1 cellular context compared by ENCODE assay signal in the genomic region with DNA sequence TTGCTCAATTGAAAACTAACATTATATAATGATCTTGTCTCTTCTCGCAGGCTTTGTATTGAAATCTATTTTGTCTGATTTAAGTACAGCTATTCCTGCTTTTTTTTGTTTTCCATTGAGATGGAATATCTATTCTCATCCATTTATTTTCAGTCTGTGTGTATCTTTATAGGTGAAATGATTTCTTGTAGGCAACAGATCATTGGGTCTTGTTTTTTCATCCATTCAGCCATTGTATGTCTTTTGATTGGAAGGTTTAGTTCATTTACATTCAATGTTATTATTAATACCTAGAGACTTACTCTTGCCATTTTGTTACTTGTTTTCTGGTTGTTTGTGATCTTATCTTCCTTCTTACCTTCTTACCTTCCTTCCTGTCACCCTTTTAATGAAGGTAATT.
"Had no signal": no experiment of that assay in that cellular context is flagged by ENCODE, and none has a peak within 500 bp of the region (broad histone marks: within the 10 kb centered on the region; RNA-seq: fewer than 3 reads in every experiment).

No MANE protein-coding gene starts in this region.

- H3K36me3 ChIP-seq: MG63 had no signal

- H3K4me3 ChIP-seq: MG63 had no signal
